ENCODE assay signal across 4 cellular contexts in genomic region chr2:176822060-176822459, GRCh38.
"Had no signal": no experiment of that assay in that cellular context is flagged by ENCODE, and none has a peak within 500 bp of the region (broad histone marks: within the 10 kb centered on the region; RNA-seq: fewer than 3 reads in every experiment).

No MANE protein-coding gene starts in this region.

- H3K36me3 Mint-ChIP-seq: IgD-negative memory B cell had no signal

- H3K4me1 Mint-ChIP-seq: IgD-negative memory B cell had no signal

- H3K4me3 Mint-ChIP-seq: IgD-negative memory B cell had no signal

- DNase-seq: IMR-90 had no signal

- H3K27ac ChIP-seq: HL-60 had no signal

- H3K9me3 Mint-ChIP-seq: IgD-negative memory B cell had no signal

- H3K4me3 ChIP-seq: K562 had no signal

- H3K27ac Mint-ChIP-seq: IgD-negative memory B cell had no signal
